ENCODE assay signal across 8 cellular contexts in genomic region chr14:89956294-89957009, GRCh38. TPM values are rescaled to one million over a fixed set of nuclear protein-coding genes. Genes with fewer than 3 reads are reported as not detected.
DNase-seq lines count a peak whose midpoint lies in the region; ATAC-seq lines count a peak whose summit lies in the region.

No MANE protein-coding gene starts in this region.

- ATAC-seq in HG03025 (IDR thresholded peaks at IDR 0.05; ENCODE audit: low FRiP score, unreplicated experiment), result peak; percentile 34

- H3K27me3 Mint-ChIP-seq in activated CD4-positive, alpha-beta T cell treated with anti-CD3 and anti-CD28 coated beads, Interleukin-2, amount 10 ng/mL, durations not matched to agents 7 days and 5 days, result no peaks in the 10 kb centered on the region

- H3K4me3 Mint-ChIP-seq in activated CD4-positive, alpha-beta T cell treated with anti-CD3 and anti-CD28 coated beads, Interleukin-2, amount 10 ng/mL, durations not matched to agents 7 days and 5 days, result peak overlapping the region; percentile 95

- peak; percentile 46 for DNase-seq in NCI-H1694 (lab: John Stamatoyannopoulos, UW)
- no peak for DNase-seq in NCI-H1694 treated with DMSO at 0.1 percent for 48 hours (lab: John Stamatoyannopoulos, UW)
- peak; percentile 55 for DNase-seq in NCI-H345 (lab: John Stamatoyannopoulos, UW)
- DNase-seq in activated CD4-positive, alpha-beta T cell treated with anti-CD3 and anti-CD28 coated beads, Interleukin-2, amount 10 ng/mL, durations not matched to agents 7 days and 5 days, result peak; percentile 80
- peak; percentile 84 for DNase-seq in dermis blood vessel endothelial cell
- DNase-seq in medulla oblongata (ENCODE audit: extremely low spot score), result peak; percentile 38
- peak; percentile 67 for DNase-seq in stimulated activated CD8-positive, alpha-beta memory T cell treated with anti-CD3 and anti-CD28 coated beads, Interleukin-12 subunit alpha, Interleukin-12 subunit beta, amount 100 ng/mL, for 24 hours (ENCODE audit: extremely low read depth)

- CTCF ChIA-PET in activated CD4-positive, alpha-beta T cell treated with anti-CD3 and anti-CD28 coated beads, Interleukin-2, amount 10 ng/mL, durations not matched to agents 7 days and 5 days (lab: Charles Lee), result interaction anchor here (2.4 kb wide), 1 partner anchor 14 kb away, joined by 12 read pairs; no protein-coding TSS in a partner anchor

- H3K36me3 Mint-ChIP-seq in activated CD4-positive, alpha-beta T cell treated with anti-CD3 and anti-CD28 coated beads, Interleukin-2, amount 10 ng/mL, durations not matched to agents 7 days and 5 days (ENCODE audit: low read depth), result peaks cover 44% of the 10 kb centered on the region

- H3K4me1 Mint-ChIP-seq in activated CD4-positive, alpha-beta T cell treated with anti-CD3 and anti-CD28 coated beads, Interleukin-2, amount 10 ng/mL, durations not matched to agents 7 days and 5 days, result peaks cover 69% of the 10 kb centered on the region

- POLR2A ChIA-PET in activated CD4-positive, alpha-beta T cell treated with anti-CD3 and anti-CD28 coated beads, Interleukin-2, amount 10 ng/mL, durations not matched to agents 7 days and 5 days (lab: Charles Lee), result interaction anchor here (0.6 to 1.2 kb wide), 3 partner anchors 652 to 1395 kb away, joined by 3 to 6 read pairs (median 4); no protein-coding TSS in a partner anchor

- H3K27ac Mint-ChIP-seq in activated CD4-positive, alpha-beta T cell treated with anti-CD3 and anti-CD28 coated beads, Interleukin-2, amount 10 ng/mL, durations not matched to agents 7 days and 5 days, result peak overlapping the region; percentile 99

- peaks cover 5% of the 10 kb centered on the region for H3K9me3 Mint-ChIP-seq in activated CD4-positive, alpha-beta T cell treated with anti-CD3 and anti-CD28 coated beads, Interleukin-2, amount 10 ng/mL, durations not matched to agents 7 days and 5 days

RNA-seq across cellular contexts. Expression of gene TDP1, which starts 0.7 kb away (rescaled TPM):
- 10 to 100 TPM; 77.9 to 79.6 TPM for total RNA-seq in activated CD4-positive, alpha-beta T cell treated with anti-CD3 and anti-CD28 coated beads, Interleukin-2, amount 10 ng/mL, durations not matched to agents 7 days and 5 days
- 21.3 and 30.4 TPM in 2 replicates for total RNA-seq in dermis blood vessel endothelial cell

RNA-seq across cellular contexts. Expression of gene EFCAB11, which starts 1.9 kb away (rescaled TPM):
- 1 to 10 TPM; 7.7 to 8.6 TPM for total RNA-seq in activated CD4-positive, alpha-beta T cell treated with anti-CD3 and anti-CD28 coated beads, Interleukin-2, amount 10 ng/mL, durations not matched to agents 7 days and 5 days
- total RNA-seq in dermis blood vessel endothelial cell, result 6.1 and 6.2 TPM in 2 replicates
